In genomic region chr16:85051067-85051709, GRCh38 we compare ENCODE assay signal across 14 cellular contexts. TPM values are rescaled to one million over a fixed set of nuclear protein-coding genes. Genes with fewer than 3 reads are reported as not detected.
DNase-seq lines count a peak whose midpoint lies in the region; ATAC-seq, FAIRE-seq and TF ChIP-seq lines count a peak whose summit lies in the region.
"Had no signal": no experiment of that assay in that cellular context is flagged by ENCODE, and none has a peak within 500 bp of the region (broad histone marks: within the 10 kb centered on the region; RNA-seq: fewer than 3 reads in every experiment).

No MANE protein-coding gene starts in this region.

- TF ChIP-seq CTCF in nephron (IDR thresholded peaks at IDR 0.05; ENCODE audit: unreplicated experiment in 3 of 3) (no peak), transverse colon (IDR thresholded peaks at IDR 0.05) (no peak)

- TF ChIP-seq POLR2A in transverse colon (IDR thresholded peaks at IDR 0.05), result no peak

- peaks cover 19% of the 10 kb centered on the region for H3K4me1 ChIP-seq in CD8-positive, alpha-beta memory T cell (ENCODE audit: insufficient read depth, low read length)
- H3K4me1 ChIP-seq in transverse colon (peaks cover 27 to 74% (median 53%) of the 10 kb centered on the region in 4 donors), small intestine (ENCODE audit: control insufficient read depth in 2 of 2, insufficient read depth in 1 of 2, low read depth in 1 of 2, low read length in 1 of 2) (peaks cover 2 to 10% of the 10 kb centered on the region in 2 donors), aorta (ENCODE audit: control insufficient read depth in 1 of 2, insufficient read depth in 2 of 2, low read length in 2 of 2) (no peaks in the 10 kb centered on the region)

- POLR2A ChIA-PET in CD8-positive, alpha-beta memory T cell (lab: Charles Lee), result no interaction called here

- no peak overlapping the region for H3K4me3 Mint-ChIP-seq in CD8-positive, alpha-beta memory T cell
- H3K4me3 Mint-ChIP-seq in nephron, result no peak overlapping the region

- H3K36me3 Mint-ChIP-seq in CD8-positive, alpha-beta memory T cell, result peaks cover 0 to 9% (median 3%) of the 10 kb centered on the region in 3 donors
- H3K36me3 Mint-ChIP-seq in nephron (ENCODE audit: low read depth), result no peaks in the 10 kb centered on the region

- no peak for TF ChIP-seq EP300 in transverse colon (IDR thresholded peaks at IDR 0.05; ENCODE audit: low read depth)

- H3K4me3 ChIP-seq in CD8-positive, alpha-beta memory T cell (ENCODE audit: low read length), result no peak overlapping the region
- H3K4me3 ChIP-seq in transverse colon (no peak overlapping the region), small intestine (ENCODE audit: low read depth in 1 of 2, low read length in 2 of 2) (no peak overlapping the region), aorta (ENCODE audit: low read length in 2 of 2) (no peak overlapping the region)

- DNase-seq in CD8-positive, alpha-beta memory T cell, result no peak
- DNase-seq in amniotic epithelial cell (ENCODE audit: low read depth) (peak; percentile 42), transverse colon (no peak), small intestine (no peak), aorta (no peak)
- DNase-seq: Kasumi-1, NCI-H1105 treated with DMSO at 0.1 percent for 48 hours, NCI-H187, NCI-H2171, NCI-H446 treated with DMSO at 0.1 percent for 48 hours, NCI-H748 treated with DMSO at 0.1 percent for 48 hours had no signal

- CTCF ChIA-PET in CD8-positive, alpha-beta memory T cell (lab: Charles Lee), result no interaction called here

- no peaks in the 10 kb centered on the region for H3K9me3 Mint-ChIP-seq in CD8-positive, alpha-beta memory T cell
- no peaks in the 10 kb centered on the region for H3K9me3 Mint-ChIP-seq in nephron

- peak overlapping the region in 2 of 8 donors; percentile 1 to 15 for H3K27ac Mint-ChIP-seq in CD8-positive, alpha-beta memory T cell
- H3K27ac Mint-ChIP-seq in nephron, result peak overlapping the region; percentile 39 to 65 (median 63)

- H3K36me3 ChIP-seq in CD8-positive, alpha-beta memory T cell (ENCODE audit: insufficient read depth, low read length), result no peaks in the 10 kb centered on the region
- no peaks in the 10 kb centered on the region for H3K36me3 ChIP-seq in transverse colon
- H3K36me3 ChIP-seq in small intestine (ENCODE audit: control insufficient read depth in 2 of 2, insufficient read depth in 2 of 2, low read length in 2 of 2), result no peaks in the 10 kb centered on the region
- no peaks in the 10 kb centered on the region for H3K36me3 ChIP-seq in aorta (ENCODE audit: control insufficient read depth in 1 of 2, insufficient read depth in 2 of 2, low read length in 1 of 2)

- H3K27ac ChIP-seq in CD8-positive, alpha-beta memory T cell (ENCODE audit: low read depth, low read length), result peak overlapping the region; percentile 84
- peak overlapping the region in 3 of 4 donors; percentile 21 to 86 (median 26) for H3K27ac ChIP-seq in transverse colon
- H3K27ac ChIP-seq in small intestine (ENCODE audit: low read depth in 1 of 2, low read length in 1 of 2), result no peak overlapping the region
- H3K27ac ChIP-seq in aorta (ENCODE audit: low read depth in 1 of 2, low read length in 2 of 2), result no peak overlapping the region

- WGBS in transverse colon (ENCODE audit: low coverage in 1 of 2), 2 donors, result 65 to 70% methylated on average over 7 to 9 of the region's 9 CpGs
- WGBS in small intestine, 3 donors, result 50 to 66% (median 64%) methylated on average over 9 of the region's 9 CpGs
- WGBS in aorta, 2 donors, result 76 to 86% methylated on average over 9 of the region's 9 CpGs

- in situ Hi-C loops in transverse colon (cut with MboI; ENCODE audit: low pct_ligation_motif_present in 1 of 4, low pct_unique_long_range_greater_than_20kb in 1 of 4, low sequenced_read_pairs in 3 of 4), result no loop called here

- intact Hi-C loops in transverse colon (cut with DNase I; ENCODE audit: low total_unique reads), result no loop called here
- intact Hi-C loops in aorta (cut with DNase I), result no loop called here

- no peaks in the 10 kb centered on the region for H3K27me3 Mint-ChIP-seq in CD8-positive, alpha-beta memory T cell
- H3K27me3 Mint-ChIP-seq in nephron (ENCODE audit: low read depth), result peaks cover 3% of the 10 kb centered on the region

- H3K27me3 ChIP-seq in CD8-positive, alpha-beta memory T cell (ENCODE audit: insufficient read depth, low read length, poor library complexity, severe bottlenecking), result no peaks in the 10 kb centered on the region
- H3K27me3 ChIP-seq in transverse colon, result no peaks in the 10 kb centered on the region
- H3K27me3 ChIP-seq in small intestine (ENCODE audit: control insufficient read depth in 2 of 2, insufficient read depth in 2 of 2, low read length in 2 of 2), result no peaks in the 10 kb centered on the region
- H3K27me3 ChIP-seq in aorta (ENCODE audit: control insufficient read depth in 1 of 2, insufficient read depth in 2 of 2, low read length in 1 of 2), result no peaks in the 10 kb centered on the region

- H3K4me1 Mint-ChIP-seq in CD8-positive, alpha-beta memory T cell, result peaks cover 21 to 37% (median 34%) of the 10 kb centered on the region in 3 donors
- H3K4me1 Mint-ChIP-seq in nephron, result peaks cover 20% of the 10 kb centered on the region

- ATAC-seq in HG03460 (IDR thresholded peaks at IDR 0.05; ENCODE audit: unreplicated experiment) (no peak), aorta (ENCODE audit: low FRiP score) (no peak)
- ATAC-seq: Panc1 had no signal

- FAIRE-seq in small intestine (lab: Jason Lieb, UNC), result no peak

- H3K9me3 ChIP-seq in CD8-positive, alpha-beta memory T cell (ENCODE audit: low read length), result no peaks in the 10 kb centered on the region
- no peaks in the 10 kb centered on the region for H3K9me3 ChIP-seq in transverse colon
- H3K9me3 ChIP-seq in small intestine (ENCODE audit: control insufficient read depth, low read depth), result no peaks in the 10 kb centered on the region
- H3K9me3 ChIP-seq in aorta (ENCODE audit: control insufficient read depth, low read length), result no peaks in the 10 kb centered on the region

RNA-seq across cellular contexts. Expression of gene KIAA0513, which starts 23.6 kb away (rescaled TPM):
- 10 to 100 TPM; 13.2 to 13.5 TPM for total RNA-seq in CD8-positive, alpha-beta memory T cell
- polyA plus RNA-seq in CD8-positive, alpha-beta memory T cell, result 7.2 TPM
- total RNA-seq in transverse colon (10 to 100 TPM; 18.5 to 41.3 (median 34.5) TPM), aorta (10 to 100 TPM; 15.1 to 17.7 TPM)
- polyA plus RNA-seq in small intestine (1 to 10 TPM; 2.9 to 8.1 (median 4.6) TPM), aorta (1 to 10 TPM; 3.4 to 5.5 TPM)

RNA-seq across cellular contexts. Expression of gene ZDHHC7, which starts 39.9 kb away (rescaled TPM):
- 10 to 100 TPM; 31.6 to 32.6 TPM for total RNA-seq in CD8-positive, alpha-beta memory T cell
- 45.7 TPM for polyA plus RNA-seq in CD8-positive, alpha-beta memory T cell
- 100 to 1,000 TPM; 100 to 940 (median 120) TPM for total RNA-seq in transverse colon
- polyA plus RNA-seq in small intestine, result 10 to 100 TPM; 16.5 to 30.4 (median 23.9) TPM
- 10 to 100 TPM; 35.9 to 57.0 TPM for total RNA-seq in aorta
- 10 to 100 TPM; 11.4 to 36.3 TPM for polyA plus RNA-seq in aorta

Comparison
In these comparisons a context has a peak if more than half of its experiments do, and no peak if none do; other contexts are left out.
1. H3K27ac ChIP-seq: peak in CD8-positive, alpha-beta memory T cell (single experiment) and transverse colon (3 of 4); none in small intestine (0 of 2) and aorta (0 of 2).